In genomic region chr7:95476904-95477594, GRCh38 we compare ENCODE assay signal across 8 cellular contexts. TPM values are rescaled to one million over a fixed set of nuclear protein-coding genes. Genes with fewer than 3 reads are reported as not detected.
DNase-seq lines count a peak whose midpoint lies in the region; ATAC-seq and TF ChIP-seq lines count a peak whose summit lies in the region.

No MANE protein-coding gene starts in this region.

- peak; percentile 25 to 77 (median 76) for TF ChIP-seq CTCF in breast epithelium (IDR thresholded peaks at IDR 0.05)

- H3K4me3 ChIP-seq in breast epithelium = no peak overlapping the region

- intact Hi-C loops in breast epithelium (cut with DNase I; ENCODE audit: low total_unique reads) = loop anchor here (10.0 kb wide), 1 partner anchor 832 kb away; no protein-coding TSS in a partner anchor

- H3K9me3 ChIP-seq in breast epithelium = no peaks in the 10 kb centered on the region

- TF ChIP-seq POLR2A in breast epithelium (IDR thresholded peaks at IDR 0.05) = no peak

- no peaks in the 10 kb centered on the region for H3K4me1 ChIP-seq in breast epithelium

- no peak overlapping the region for H3K27ac ChIP-seq in breast epithelium

- no peaks in the 10 kb centered on the region for H3K27me3 ChIP-seq in breast epithelium

- H3K36me3 ChIP-seq in breast epithelium = no peaks in the 10 kb centered on the region

- ATAC-seq in HG02884 (IDR thresholded peaks at IDR 0.05; ENCODE audit: unreplicated experiment) = peak; percentile 63

- peak; percentile 28 for DNase-seq in NK-92 treated with Interleukin-12 subunit alpha and Interleukin-12 subunit beta, amount 100 ng/mL, for 24 hours (lab: John Stamatoyannopoulos, UW)
- DNase-seq in NK-92 (lab: John Stamatoyannopoulos, UW; ENCODE audit: unreplicated experiment) = no peak
- DNase-seq in NCI-H146 treated with DMSO at 0.1 percent for 48 hours (lab: John Stamatoyannopoulos, UW; ENCODE audit: unreplicated experiment) = peak; percentile 67
- DNase-seq in T-helper 9 cell = peak; percentile 7
- DNase-seq in breast epithelium (ENCODE audit: low spot score in 2 of 2) = peak in 1 of 2 donors; percentile 47
- DNase-seq in inferior parietal cortex (ENCODE audit: extremely low spot score) = peak; percentile 89
- peak in 3 of 4 experiments; percentile 11 to 17 (median 14) for DNase-seq in stimulated activated CD4-positive, alpha-beta T cell treated with anti-CD3 and anti-CD28 coated beads, Interleukin-1b, Interleukin-23, amount 100 ng/mL, for 24 hours (ENCODE audit: low read depth in 4 of 4, low spot score in 1 of 4)

RNA-seq across cellular contexts. Expression of gene ASB4, which starts 8.7 kb away (rescaled TPM):
- under 1 TPM; 0.16 to 0.33 (median 0.29) TPM for total RNA-seq in breast epithelium

RNA-seq across cellular contexts. Expression of gene PON2, which starts 42.2 kb away (rescaled TPM):
- 100 to 1,000 TPM; 119 to 168 (median 165) TPM for total RNA-seq in breast epithelium
